In genomic region chr9:129889936-129890717, GRCh38 we compare ENCODE assay signal across 8 cellular contexts. TPM values are rescaled to one million over a fixed set of nuclear protein-coding genes. Genes with fewer than 3 reads are reported as not detected.
DNase-seq lines count a peak whose midpoint lies in the region; FAIRE-seq and TF ChIP-seq lines count a peak whose summit lies in the region.

No MANE protein-coding gene starts in this region.

- peaks cover 39% of the 10 kb centered on the region for H3F3A ChIP-seq in DOHH2 (ENCODE audit: control insufficient read depth, insufficient read depth)
- H3F3A ChIP-seq in SU-DHL-6 (ENCODE audit: insufficient read depth): peaks cover 69% of the 10 kb centered on the region

- DNase-seq in astrocyte (ENCODE audit: low read depth) (no peak), mucosa of gallbladder (ENCODE audit: low spot score) (no peak), NCI-H187 (lab: John Stamatoyannopoulos, UW) (no peak), hepatic stellate cell (ENCODE audit: low spot score) (no peak), midbrain (lab: John Stamatoyannopoulos, UW) (no peak)

- FAIRE-seq in astrocyte (lab: Jason Lieb, UNC): no peak

- H3K9me3 ChIP-seq in DOHH2 (ENCODE audit: control insufficient read depth, insufficient read depth, low read length) (no peaks in the 10 kb centered on the region), SU-DHL-6 (ENCODE audit: insufficient read depth, low read length) (no peaks in the 10 kb centered on the region), astrocyte (ENCODE audit: insufficient read depth, low read depth, low read length) (no peaks in the 10 kb centered on the region)

- 0 out of 2 replicates have a peak, but pooled peaks cover 3% of the 10 kb centered on the region for H4K20me1 ChIP-seq in DOHH2 (ENCODE audit: control insufficient read depth, insufficient read depth, low read depth, low read length)
- H4K20me1 ChIP-seq in SU-DHL-6 (ENCODE audit: low read depth, low read length): no peaks in the 10 kb centered on the region
- no peaks in the 10 kb centered on the region for H4K20me1 ChIP-seq in astrocyte (ENCODE audit: insufficient read depth, low read length)

- peaks cover 47% of the 10 kb centered on the region for H3K36me3 ChIP-seq in DOHH2 (ENCODE audit: control insufficient read depth, low read length)
- peaks cover 7% of the 10 kb centered on the region; the same call in 1 of the 2 replicates for H3K36me3 ChIP-seq in SU-DHL-6 (ENCODE audit: low read length)
- H3K36me3 ChIP-seq in astrocyte (ENCODE audit: insufficient read depth, low read length): no peaks in the 10 kb centered on the region

- TF ChIP-seq CTCF in DOHH2 (IDR thresholded peaks at IDR 0.05; ENCODE audit: low read depth, low read length, poor library complexity, severe bottlenecking) (no peak), SU-DHL-6 (IDR thresholded peaks at IDR 0.05; ENCODE audit: insufficient read depth, low read length, poor library complexity, severe bottlenecking) (no peak), astrocyte (IDR thresholded peaks at IDR 0.05; ENCODE audit: insufficient read depth, low read depth, low read length) (no peak)

- H3K9me3 Mint-ChIP-seq in astrocyte (ENCODE audit: unreplicated experiment): no peaks in the 10 kb centered on the region

- peak overlapping the region; percentile 50 for H3K4me3 ChIP-seq in DOHH2 (ENCODE audit: low read length)
- H3K4me3 ChIP-seq in SU-DHL-6 (ENCODE audit: insufficient read depth, low read length, poor library complexity, severe bottlenecking): no peak overlapping the region
- no peak overlapping the region for H3K4me3 ChIP-seq in astrocyte (ENCODE audit: insufficient read depth, low read depth, low read length)
- peak overlapping the region in 3 of 7 experiments; percentile 9 to 20 (median 11) for H3K4me3 ChIP-seq in skin epidermis

- H2AFZ ChIP-seq in SU-DHL-6 (ENCODE audit: low read depth, low read length, severe bottlenecking) (no peak overlapping the region), astrocyte (ENCODE audit: low read depth, low read length) (no peak overlapping the region)

- no peak overlapping the region for H3K9ac ChIP-seq in SU-DHL-6 (ENCODE audit: low read length)
- H3K9ac ChIP-seq in astrocyte (ENCODE audit: low read length): no peak overlapping the region

- H3K27me3 Mint-ChIP-seq in astrocyte (ENCODE audit: low read depth, unreplicated experiment): no peaks in the 10 kb centered on the region

- H3K79me2 ChIP-seq in DOHH2 (ENCODE audit: control insufficient read depth, low read length) (peaks cover 15% of the 10 kb centered on the region), SU-DHL-6 (ENCODE audit: insufficient read depth, low read length) (no peaks in the 10 kb centered on the region), astrocyte (ENCODE audit: insufficient read depth, low read length) (no peaks in the 10 kb centered on the region)

- H3K9me2 ChIP-seq in DOHH2 (replicated peaks; ENCODE audit: control insufficient read depth, low read length): no peaks in the 10 kb centered on the region
- no peaks in the 10 kb centered on the region for H3K9me2 ChIP-seq in SU-DHL-6 (replicated peaks; ENCODE audit: insufficient read depth, low read length)

- no peak overlapping the region for H3K4me3 Mint-ChIP-seq in astrocyte (ENCODE audit: unreplicated experiment)

- peaks cover 33% of the 10 kb centered on the region for H3K4me1 Mint-ChIP-seq in astrocyte (ENCODE audit: low read depth, unreplicated experiment)

- peaks cover 9% of the 10 kb centered on the region for H3K27me3 ChIP-seq in DOHH2 (ENCODE audit: control insufficient read depth, low read length)
- H3K27me3 ChIP-seq in SU-DHL-6 (ENCODE audit: low read length): no peaks in the 10 kb centered on the region
- no peaks in the 10 kb centered on the region for H3K27me3 ChIP-seq in astrocyte (ENCODE audit: insufficient read depth, low read length)

- peaks cover 14% of the 10 kb centered on the region for H3K36me3 Mint-ChIP-seq in astrocyte (ENCODE audit: low read depth, unreplicated experiment)

- H3K4me1 ChIP-seq in DOHH2 (ENCODE audit: control insufficient read depth, low read length): peaks cover 94% of the 10 kb centered on the region
- peaks cover 31% of the 10 kb centered on the region for H3K4me1 ChIP-seq in astrocyte (ENCODE audit: insufficient read depth, low read length)

- peak overlapping the region; percentile 73 for H3K27ac Mint-ChIP-seq in astrocyte (ENCODE audit: unreplicated experiment)

- H3K4me2 ChIP-seq in DOHH2 (ENCODE audit: low read length) (peak overlapping the region; percentile 97), SU-DHL-6 (ENCODE audit: low read depth, low read length, poor library complexity, severe bottlenecking) (peak overlapping the region; percentile 54), astrocyte (ENCODE audit: low read length) (no peak overlapping the region)

- H3K27ac ChIP-seq in DOHH2 (ENCODE audit: low read depth, low read length) (peak overlapping the region; percentile 98), SU-DHL-6 (ENCODE audit: low read depth, low read length) (peak overlapping the region; percentile 97), astrocyte (ENCODE audit: low read depth, low read length) (no peak overlapping the region), skin epidermis (peak overlapping the region; percentile 31 to 98 (median 85))

RNA-seq across cellular contexts. Expression of gene USP20, which starts 54.9 kb away (rescaled TPM):
- total RNA-seq in astrocyte (24.1 and 24.9 TPM in 2 replicates), mucosa of gallbladder (41.0 TPM)

RNA-seq across cellular contexts. Expression of gene C9orf78, which starts 55.1 kb away (rescaled TPM):
- total RNA-seq in astrocyte (37.8 and 38.0 TPM in 2 replicates), mucosa of gallbladder (53.6 TPM)
